Comparison of ENCODE assay signal across 29 cellular contexts in genomic region chr5:126104341-126104740, GRCh38.
"Had no signal": no experiment of that assay in that cellular context is flagged by ENCODE, and none has a peak within 500 bp of the region (broad histone marks: within the 10 kb centered on the region; RNA-seq: fewer than 3 reads in every experiment).

No MANE protein-coding gene starts in this region.

- H3K9me3 ChIP-seq: lower lobe of right lung, neutrophil, ovary, right atrium auricular region, stomach, testis, thyroid gland, upper lobe of right lung had no signal

- H3K36me3 Mint-ChIP-seq: immature natural killer cell; neural progenitor cell; stimulated activated naive B cell treated with anti-CD40 and anti-IgM and Interleukin-4, amounts not matched to agents 10 μg/mL and 1 μg/mL and 100 μg/mL, for 72 hours had no signal

- H3K36me3 ChIP-seq: left lung, lower lobe of right lung, neural progenitor cell, neutrophil, ovary, right atrium auricular region, stomach, thyroid gland, upper lobe of right lung had no signal

- DNase-seq: hypothalamus; immature natural killer cell; kidney; left colon; left lung; lower lobe of right lung; mesenchymal stem cell; naive thymus-derived CD8-positive, alpha-beta T cell; ovary; stimulated activated CD4-positive, alpha-beta T cell treated with anti-CD3 and anti-CD28 coated beads, Interleukin-12 subunit alpha, Interleukin-12 subunit beta, amount 100 ng/mL, for 4 hours; stimulated activated CD4-positive, alpha-beta T cell treated with anti-CD3 and anti-CD28 coated beads, Interleukin-15, amount 100 ng/mL, for 24 hours; stimulated activated CD4-positive, alpha-beta T cell treated with anti-CD3 and anti-CD28 coated beads, Interleukin-2, amount 100 ng/mL, for 24 hours; stimulated activated CD4-positive, alpha-beta T cell treated with anti-CD3 and anti-CD28 coated beads, Interleukin-4, amount 100 ng/mL, for 1 hour; stimulated activated naive B cell treated with anti-CD40 and anti-IgM and Interleukin-4, amounts not matched to agents 10 μg/mL and 1 μg/mL and 100 μg/mL, for 72 hours; stimulated activated naive CD8-positive, alpha-beta T cell treated with anti-CD3 and anti-CD28 coated beads, Interleukin-15, Interleukin-2, amounts not matched to agents 100 U/mL and 50 U/mL, for 24 hours; stomach; testis; thyroid gland; trophoblast cell; upper lobe of right lung had no signal

- H3K27ac ChIP-seq: left lung, lower lobe of right lung, neural progenitor cell, neutrophil, ovary, right atrium auricular region, skin epidermis, stomach, testis, thyroid gland, upper lobe of right lung had no signal

- H2AFZ ChIP-seq: neural progenitor cell had no signal

- H3K27me3 ChIP-seq: left lung, neural progenitor cell, neutrophil, ovary, right atrium auricular region, stomach, testis, thyroid gland, upper lobe of right lung had no signal

- ATAC-seq: left colon; left lung; lower lobe of right lung; naive thymus-derived CD8-positive, alpha-beta T cell; sciatic nerve; stimulated activated naive B cell treated with anti-CD40 and anti-IgM and Interleukin-4, amounts not matched to agents 10 μg/mL and 1 μg/mL and 100 μg/mL, for 72 hours; stimulated activated naive CD8-positive, alpha-beta T cell treated with anti-CD3 and anti-CD28 coated beads, Interleukin-15, Interleukin-2, amounts not matched to agents 100 U/mL and 50 U/mL, for 24 hours; upper lobe of right lung had no signal

- H3K4me3 ChIP-seq: left lung, lower lobe of right lung, neural progenitor cell, ovary, right atrium auricular region, skin epidermis, stomach, testis, thyroid gland, upper lobe of right lung had no signal

- H3K4me1 ChIP-seq: left lung, lower lobe of right lung, right atrium auricular region, stomach, testis, thyroid gland, upper lobe of right lung had no signal

- H3K9ac ChIP-seq: neural progenitor cell had no signal

- FAIRE-seq: islet of Langerhans, kidney, urothelium cell line had no signal

- H3K27ac Mint-ChIP-seq: immature natural killer cell; naive thymus-derived CD8-positive, alpha-beta T cell; nephron; neural progenitor cell; progenitor cell of endocrine pancreas; stimulated activated naive B cell treated with anti-CD40 and anti-IgM and Interleukin-4, amounts not matched to agents 10 μg/mL and 1 μg/mL and 100 μg/mL, for 72 hours had no signal

- H3K4me2 ChIP-seq: neural progenitor cell had no signal

- H3K27me3 Mint-ChIP-seq: naive thymus-derived CD8-positive, alpha-beta T cell; progenitor cell of endocrine pancreas had no signal

- H3K4me1 Mint-ChIP-seq: immature natural killer cell; naive thymus-derived CD8-positive, alpha-beta T cell; nephron; stimulated activated naive B cell treated with anti-CD40 and anti-IgM and Interleukin-4, amounts not matched to agents 10 μg/mL and 1 μg/mL and 100 μg/mL, for 72 hours had no signal

- H3K9me3 Mint-ChIP-seq: nephron; stimulated activated naive B cell treated with anti-CD40 and anti-IgM and Interleukin-4, amounts not matched to agents 10 μg/mL and 1 μg/mL and 100 μg/mL, for 72 hours had no signal

- H3K4me3 Mint-ChIP-seq: immature natural killer cell; naive thymus-derived CD8-positive, alpha-beta T cell; nephron; neural progenitor cell; stimulated activated naive B cell treated with anti-CD40 and anti-IgM and Interleukin-4, amounts not matched to agents 10 μg/mL and 1 μg/mL and 100 μg/mL, for 72 hours had no signal
